In the genomic region with DNA sequence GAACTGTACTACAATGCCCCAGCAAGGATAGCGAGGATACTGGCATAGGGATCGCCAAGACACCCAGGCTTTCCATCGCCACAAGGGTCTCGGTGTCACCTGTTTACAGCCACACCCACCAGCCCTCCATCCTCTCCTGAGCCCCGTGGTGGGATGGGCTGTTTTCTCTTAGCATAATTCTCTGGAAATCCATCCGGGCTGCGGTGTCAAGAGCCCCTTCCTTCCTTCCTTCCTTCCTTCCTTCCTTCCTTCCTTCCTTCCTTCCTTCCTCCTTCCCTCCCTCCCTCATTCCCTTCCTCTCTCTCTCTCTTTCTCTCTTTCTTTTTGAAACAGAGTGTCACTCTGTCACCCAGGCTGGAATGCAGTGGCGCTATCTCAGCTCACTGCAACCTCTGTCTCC, we compare ENCODE assay signal across 22 cellular contexts.
"Had no signal": no experiment of that assay in that cellular context is flagged by ENCODE, and none has a peak within 500 bp of the region (broad histone marks: within the 10 kb centered on the region; RNA-seq: fewer than 3 reads in every experiment).

No MANE protein-coding gene starts in this region.

- H3K4me3 ChIP-seq: esophagus muscularis mucosa, heart right ventricle, left lung, neural progenitor cell, right lobe of liver, thoracic aorta, tibial nerve, upper lobe of right lung, uterus had no signal

- H3K4me3 Mint-ChIP-seq: neural progenitor cell; stimulated activated naive B cell treated with anti-CD40 and anti-IgM and Interleukin-4, amounts not matched to agents 10 μg/mL and 1 μg/mL and 100 μg/mL, for 72 hours; stimulated activated naive CD8-positive, alpha-beta T cell treated with anti-CD3 and anti-CD28 coated beads, Interleukin-15, Interleukin-2, amounts not matched to agents 100 ng/mL and 50 ng/mL, for 24 hours had no signal

- ATAC-seq: foreskin keratinocyte; heart right ventricle; left cardiac atrium; left lung; right lobe of liver; stimulated activated naive B cell treated with anti-CD40 and anti-IgM and Interleukin-4, amounts not matched to agents 10 μg/mL and 1 μg/mL and 100 μg/mL, for 72 hours had no signal

- H3K9ac ChIP-seq: neural progenitor cell, parathyroid adenoma had no signal

- H3K9me3 Mint-ChIP-seq: nephron; neural progenitor cell; stimulated activated naive B cell treated with anti-CD40 and anti-IgM and Interleukin-4, amounts not matched to agents 10 μg/mL and 1 μg/mL and 100 μg/mL, for 72 hours; stimulated activated naive CD8-positive, alpha-beta T cell treated with anti-CD3 and anti-CD28 coated beads, Interleukin-15, Interleukin-2, amounts not matched to agents 100 ng/mL and 50 ng/mL, for 24 hours had no signal

- H3K27ac Mint-ChIP-seq: neural progenitor cell; progenitor cell of endocrine pancreas; stimulated activated naive B cell treated with anti-CD40 and anti-IgM and Interleukin-4, amounts not matched to agents 10 μg/mL and 1 μg/mL and 100 μg/mL, for 72 hours; stimulated activated naive CD8-positive, alpha-beta T cell treated with anti-CD3 and anti-CD28 coated beads, Interleukin-15, Interleukin-2, amounts not matched to agents 100 ng/mL and 50 ng/mL, for 24 hours had no signal

- H3K36me3 Mint-ChIP-seq: neural progenitor cell had no signal

- H3K9me3 ChIP-seq: esophagus muscularis mucosa, heart right ventricle, left lung, right lobe of liver, thoracic aorta, tibial nerve, upper lobe of right lung, uterus had no signal

- H3K4me1 ChIP-seq: foreskin keratinocyte, heart right ventricle, neural progenitor cell, parathyroid adenoma, right lobe of liver, upper lobe of right lung, uterus had no signal

- DNase-seq: effector CD8-positive, alpha-beta T cell; foreskin keratinocyte; glutamatergic neuron; heart right ventricle; hippocampal formation; left cardiac atrium; left lung; right lobe of liver; small intestine; stimulated activated CD4-positive, alpha-beta T cell treated with anti-CD3 and anti-CD28 coated beads, Interleukin-15, amount 100 ng/mL, for 24 hours; stimulated activated CD4-positive, alpha-beta T cell treated with anti-CD3 and anti-CD28 coated beads, Interleukin-2, amount 100 ng/mL, for 48 hours; stimulated activated naive B cell treated with anti-CD40 and anti-IgM and Interleukin-4, amounts not matched to agents 10 μg/mL and 1 μg/mL and 100 μg/mL, for 72 hours; upper lobe of right lung; uterus had no signal

- H3K27me3 ChIP-seq: esophagus muscularis mucosa, foreskin keratinocyte, right lobe of liver, upper lobe of right lung, uterus had no signal

- H3K4me2 ChIP-seq: neural progenitor cell had no signal

- H2AFZ ChIP-seq: neural progenitor cell, parathyroid adenoma had no signal

- H3K36me3 ChIP-seq: esophagus muscularis mucosa, heart right ventricle, left lung, neural progenitor cell, right lobe of liver, thoracic aorta, tibial nerve, upper lobe of right lung, uterus had no signal

- H3K27ac ChIP-seq: foreskin keratinocyte, heart right ventricle, left lung, neural progenitor cell, parathyroid adenoma, right lobe of liver, thoracic aorta, tibial nerve, upper lobe of right lung, uterus had no signal
